ENCODE assay signal across 28 cellular contexts in genomic region chr11:21771097-21771496, GRCh38.
A peak's percentile ranks its signal among the peaks of the same experiment; 100 is the strongest.
DNase-seq lines count a peak whose midpoint lies in the region; FAIRE-seq and TF ChIP-seq lines count a peak whose summit lies in the region.
"Had no signal": no experiment of that assay in that cellular context is flagged by ENCODE, and none has a peak within 500 bp of the region (broad histone marks: within the 10 kb centered on the region; RNA-seq: fewer than 3 reads in every experiment).

No MANE protein-coding gene starts in this region.

- no peak for FAIRE-seq in bronchial epithelial cell (lab: Jason Lieb, UNC)
- FAIRE-seq: D721Med, GM12891 had no signal

- no peak overlapping the region for H3K27ac ChIP-seq in adrenal gland
- H3K27ac ChIP-seq: foreskin keratinocyte, GM23248, hepatocyte, left lung, neutrophil, psoas muscle had no signal

- no peak for TF ChIP-seq POLR2A in adrenal gland (IDR thresholded peaks at IDR 0.05)

- H3K9me3 ChIP-seq in adrenal gland (replicated peaks in 1 of 3), result no peaks in the 10 kb centered on the region
- H3K9me3 ChIP-seq: neutrophil, psoas muscle, SK-N-SH had no signal

- 6 to 19% (median 15%) methylated on average over 1 of the region's 1 CpG for WGBS in adrenal gland, 4 donors

- H3K4me1 ChIP-seq in adrenal gland (replicated peaks in 1 of 2), result no peaks in the 10 kb centered on the region
- H3K4me1 ChIP-seq: foreskin keratinocyte, left lung had no signal

- intact Hi-C loops in adrenal gland (cut with DNase I), result no loop called here

- H3K27me3 ChIP-seq in bronchial epithelial cell (ENCODE audit: control insufficient read depth, insufficient read depth, low read length) (no peaks in the 10 kb centered on the region), adrenal gland (no peaks in the 10 kb centered on the region)
- H3K27me3 ChIP-seq: foreskin keratinocyte, hepatocyte, left lung, neutrophil had no signal

- H3K4me3 ChIP-seq in bronchial epithelial cell (ENCODE audit: low read depth, low read length) (no peak overlapping the region), foreskin fibroblast (ENCODE audit: low read depth in 1 of 2, low read length in 2 of 2) (no peak overlapping the region), adrenal gland (no peak overlapping the region)
- H3K4me3 ChIP-seq: GM23248, hepatocyte, left lung, psoas muscle had no signal

- TF ChIP-seq CTCF in bronchial epithelial cell (IDR thresholded peaks at IDR 0.05; ENCODE audit: insufficient read depth, low read length, severe bottlenecking) (no peak), foreskin fibroblast (IDR thresholded peaks at IDR 0.05; ENCODE audit: low read depth, low read length) (no peak), adrenal gland (IDR thresholded peaks at IDR 0.05) (no peak)

- H3K36me3 ChIP-seq in bronchial epithelial cell (ENCODE audit: control insufficient read depth, insufficient read depth, low read length), result no peaks in the 10 kb centered on the region
- no peaks in the 10 kb centered on the region for H3K36me3 ChIP-seq in adrenal gland (replicated peaks in 1 of 2)
- H3K36me3 ChIP-seq: left lung, neutrophil had no signal

- peak; percentile 40 for DNase-seq in NCI-H1105 (lab: John Stamatoyannopoulos, UW)
- DNase-seq in NCI-H446 (lab: John Stamatoyannopoulos, UW), result peak; percentile 48 to 83
- DNase-seq in bronchial epithelial cell (ENCODE audit: low read depth), result peak; percentile 31
- peak; percentile 28 for DNase-seq in pons (ENCODE audit: low spot score)
- DNase-seq in OCI-M2 (lab: John Stamatoyannopoulos, UW; ENCODE audit: unreplicated experiment), result no peak
- no peak for DNase-seq in foreskin fibroblast
- DNase-seq in adrenal gland, result no peak
- DNase-seq in glomerular visceral epithelial cell (ENCODE audit: extremely low spot score), result no peak
- DNase-seq: activated CD4-positive, alpha-beta memory T cell treated with anti-CD3 and anti-CD28 coated beads, Interleukin-2, amount 10 ng/mL, durations not matched to agents 7 days and 5 days; activated CD4-positive, alpha-beta T cell treated with anti-CD3 and anti-CD28 coated beads for 1 hour; activated CD8-positive, alpha-beta memory T cell treated with anti-CD3 and anti-CD28 coated beads, Interleukin-2, amount 50 U/mL, for 48 hours; cortex of kidney; effector memory CD8-positive, alpha-beta T cell; GM23248; IMR-90; left lung; naive B cell; NCI-H1092; NCI-H524; psoas muscle; SK-N-SH; stimulated activated naive CD4-positive, alpha-beta T cell; T-helper 17 cell had no signal

Comparison
In these comparisons a context has a peak if more than half of its experiments do, and no peak if none do; other contexts are left out.
1. DNase-seq: peak in NCI-H1105 (single experiment), NCI-H446 (2 of 2), bronchial epithelial cell (single experiment) and pons (single experiment); none in OCI-M2 (single experiment), foreskin fibroblast (0 of 2), adrenal gland (0 of 7) and glomerular visceral epithelial cell (single experiment).